ENCODE assay signal across 29 cellular contexts in genomic region chr12:69115099-69115498, GRCh38.
"Had no signal": no experiment of that assay in that cellular context is flagged by ENCODE, and none has a peak within 500 bp of the region (broad histone marks: within the 10 kb centered on the region; RNA-seq: fewer than 3 reads in every experiment).

No MANE protein-coding gene starts in this region.

- FAIRE-seq: endometrium, endothelial cell of umbilical vein, frontal cortex had no signal

- H3K9me3 Mint-ChIP-seq: effector memory CD8-positive, alpha-beta T cell; endodermal cell had no signal

- H3K9me3 ChIP-seq: colonic mucosa, esophagus muscularis mucosa, esophagus squamous epithelium, gastrocnemius medialis, gastroesophageal sphincter, heart left ventricle, heart right ventricle had no signal

- H3K27ac Mint-ChIP-seq: dendritic cell treated with granulocyte-macrophage colony-stimulating factor and Interleukin-4, amounts not matched to agents 40 ng/mL and 50 ng/mL, for 4 days; effector memory CD8-positive, alpha-beta T cell; endodermal cell had no signal

- H3K4me3 ChIP-seq: colonic mucosa, coronary artery, dorsolateral prefrontal cortex, esophagus muscularis mucosa, esophagus squamous epithelium, gastrocnemius medialis, gastroesophageal sphincter, heart left ventricle, heart right ventricle, hepatocyte had no signal

- H3K4me1 ChIP-seq: colonic mucosa, esophagus muscularis mucosa, esophagus squamous epithelium, foreskin keratinocyte, gastrocnemius medialis, gastroesophageal sphincter, heart left ventricle had no signal

- H3K4me1 Mint-ChIP-seq: endodermal cell had no signal

- H3K36me3 ChIP-seq: colonic mucosa, esophagus muscularis mucosa, esophagus squamous epithelium, gastrocnemius medialis, gastroesophageal sphincter, heart left ventricle, heart right ventricle had no signal

- H3K4me3 Mint-ChIP-seq: dendritic cell treated with granulocyte-macrophage colony-stimulating factor and Interleukin-4, amounts not matched to agents 40 ng/mL and 50 ng/mL, for 4 days; effector memory CD8-positive, alpha-beta T cell; endodermal cell had no signal

- H3K27ac ChIP-seq: colonic mucosa, coronary artery, dorsolateral prefrontal cortex, epithelial cell of prostate, esophagus muscularis mucosa, esophagus squamous epithelium, foreskin keratinocyte, gastrocnemius medialis, gastroesophageal sphincter, heart left ventricle, heart right ventricle, hepatocyte had no signal

- H3K79me2 ChIP-seq: hepatocyte had no signal

- H3K4me2 ChIP-seq: hepatocyte had no signal

- H2AFZ ChIP-seq: hepatocyte had no signal

- H3K27me3 ChIP-seq: colonic mucosa, dorsolateral prefrontal cortex, esophagus muscularis mucosa, esophagus squamous epithelium, gastrocnemius medialis, gastroesophageal sphincter, heart left ventricle, heart right ventricle, hepatocyte had no signal

- DNase-seq: colonic mucosa; cortex of kidney; dermis blood vessel endothelial cell; dorsolateral prefrontal cortex; effector CD4-positive, alpha-beta T cell; effector CD8-positive, alpha-beta T cell; effector memory CD4-positive, alpha-beta T cell; effector memory CD8-positive, alpha-beta T cell; endodermal cell; erythroblast; esophagus squamous epithelium; foreskin fibroblast; foreskin keratinocyte; foreskin melanocyte; gastrocnemius medialis; glutamatergic neuron; head of caudate nucleus; heart left ventricle; heart right ventricle had no signal

- H3K27me3 Mint-ChIP-seq: dendritic cell treated with granulocyte-macrophage colony-stimulating factor and Interleukin-4, amounts not matched to agents 40 ng/mL and 50 ng/mL, for 4 days had no signal

- ATAC-seq: effector memory CD8-positive, alpha-beta T cell; esophagus mucosa; foreskin keratinocyte; gastrocnemius medialis; gastroesophageal sphincter; heart left ventricle; heart right ventricle had no signal
